ENCODE assay signal across 1 cellular context in the genomic region with DNA sequence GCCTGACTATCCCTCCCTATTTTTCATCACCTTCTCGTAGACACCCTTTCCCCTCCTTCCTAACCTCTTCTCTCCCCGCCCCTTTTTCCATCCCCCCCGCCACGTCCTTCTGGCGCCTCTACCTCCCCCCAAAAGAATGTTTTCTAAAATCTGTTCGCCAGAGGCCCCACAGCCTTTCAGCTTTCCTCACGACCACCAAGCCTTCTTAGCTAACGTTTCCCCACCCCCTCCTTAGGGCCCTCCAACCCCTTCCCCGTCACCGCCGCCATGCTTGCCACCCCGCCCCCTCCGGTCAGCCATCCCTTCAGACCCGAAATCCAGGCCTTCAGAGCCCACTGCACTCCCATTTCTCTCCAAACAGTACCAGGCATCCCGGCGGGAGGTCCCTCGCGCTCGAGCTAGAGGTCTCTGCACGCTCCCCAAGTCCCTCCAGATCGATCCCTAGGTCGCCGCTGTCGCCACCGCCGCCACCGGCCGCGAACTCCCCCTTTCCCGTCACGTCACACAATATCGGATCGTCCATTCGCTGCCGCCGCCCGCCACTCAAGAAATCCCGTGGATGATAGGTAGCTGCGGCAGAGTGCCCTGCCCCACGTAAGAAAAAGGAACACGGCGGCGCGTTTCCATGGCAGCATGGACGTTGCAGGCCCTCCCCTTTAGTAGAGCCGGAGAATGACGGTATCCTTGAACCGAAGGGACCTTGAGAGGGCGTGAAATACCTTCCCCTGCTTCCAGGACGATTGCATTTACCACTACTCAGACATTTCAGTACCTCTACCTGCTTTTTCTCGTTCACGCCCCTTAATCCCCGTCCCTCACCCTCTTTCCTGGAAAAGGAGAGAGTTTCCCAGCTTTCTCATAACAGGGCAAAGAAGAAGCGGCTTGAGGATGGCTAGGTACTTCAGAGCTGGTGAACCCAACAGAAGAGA.
TF ChIP-seq lines count a peak whose summit lies in the region.

A gene with protein sequence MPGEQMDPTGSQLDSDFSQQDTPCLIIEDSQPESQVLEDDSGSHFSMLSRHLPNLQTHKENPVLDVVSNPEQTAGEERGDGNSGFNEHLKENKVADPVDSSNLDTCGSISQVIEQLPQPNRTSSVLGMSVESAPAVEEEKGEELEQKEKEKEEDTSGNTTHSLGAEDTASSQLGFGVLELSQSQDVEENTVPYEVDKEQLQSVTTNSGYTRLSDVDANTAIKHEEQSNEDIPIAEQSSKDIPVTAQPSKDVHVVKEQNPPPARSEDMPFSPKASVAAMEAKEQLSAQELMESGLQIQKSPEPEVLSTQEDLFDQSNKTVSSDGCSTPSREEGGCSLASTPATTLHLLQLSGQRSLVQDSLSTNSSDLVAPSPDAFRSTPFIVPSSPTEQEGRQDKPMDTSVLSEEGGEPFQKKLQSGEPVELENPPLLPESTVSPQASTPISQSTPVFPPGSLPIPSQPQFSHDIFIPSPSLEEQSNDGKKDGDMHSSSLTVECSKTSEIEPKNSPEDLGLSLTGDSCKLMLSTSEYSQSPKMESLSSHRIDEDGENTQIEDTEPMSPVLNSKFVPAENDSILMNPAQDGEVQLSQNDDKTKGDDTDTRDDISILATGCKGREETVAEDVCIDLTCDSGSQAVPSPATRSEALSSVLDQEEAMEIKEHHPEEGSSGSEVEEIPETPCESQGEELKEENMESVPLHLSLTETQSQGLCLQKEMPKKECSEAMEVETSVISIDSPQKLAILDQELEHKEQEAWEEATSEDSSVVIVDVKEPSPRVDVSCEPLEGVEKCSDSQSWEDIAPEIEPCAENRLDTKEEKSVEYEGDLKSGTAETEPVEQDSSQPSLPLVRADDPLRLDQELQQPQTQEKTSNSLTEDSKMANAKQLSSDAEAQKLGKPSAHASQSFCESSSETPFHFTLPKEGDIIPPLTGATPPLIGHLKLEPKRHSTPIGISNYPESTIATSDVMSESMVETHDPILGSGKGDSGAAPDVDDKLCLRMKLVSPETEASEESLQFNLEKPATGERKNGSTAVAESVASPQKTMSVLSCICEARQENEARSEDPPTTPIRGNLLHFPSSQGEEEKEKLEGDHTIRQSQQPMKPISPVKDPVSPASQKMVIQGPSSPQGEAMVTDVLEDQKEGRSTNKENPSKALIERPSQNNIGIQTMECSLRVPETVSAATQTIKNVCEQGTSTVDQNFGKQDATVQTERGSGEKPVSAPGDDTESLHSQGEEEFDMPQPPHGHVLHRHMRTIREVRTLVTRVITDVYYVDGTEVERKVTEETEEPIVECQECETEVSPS (N-terminal part only) (minus strand): TSS at position 484 of the 929 bp plus-strand sequence. CDS start 113 bp downstream, at position 371.

TF ChIP-seq in HepG2, 621 proteins besides CTCF, POLR2A, EP300 and RAD21 (continues in another document):
- TF ChIP-seq, protein P1, sequence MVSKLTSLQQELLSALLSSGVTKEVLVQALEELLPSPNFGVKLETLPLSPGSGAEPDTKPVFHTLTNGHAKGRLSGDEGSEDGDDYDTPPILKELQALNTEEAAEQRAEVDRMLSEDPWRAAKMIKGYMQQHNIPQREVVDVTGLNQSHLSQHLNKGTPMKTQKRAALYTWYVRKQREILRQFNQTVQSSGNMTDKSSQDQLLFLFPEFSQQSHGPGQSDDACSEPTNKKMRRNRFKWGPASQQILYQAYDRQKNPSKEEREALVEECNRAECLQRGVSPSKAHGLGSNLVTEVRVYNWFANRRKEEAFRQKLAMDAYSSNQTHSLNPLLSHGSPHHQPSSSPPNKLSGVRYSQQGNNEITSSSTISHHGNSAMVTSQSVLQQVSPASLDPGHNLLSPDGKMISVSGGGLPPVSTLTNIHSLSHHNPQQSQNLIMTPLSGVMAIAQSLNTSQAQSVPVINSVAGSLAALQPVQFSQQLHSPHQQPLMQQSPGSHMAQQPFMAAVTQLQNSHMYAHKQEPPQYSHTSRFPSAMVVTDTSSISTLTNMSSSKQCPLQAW (CRISPR knock-in tag; IDR thresholded peaks at IDR 0.05) = peak; percentile 61; the same call in 1 of the 2 replicates
- TF ChIP-seq ELF1 (CRISPR knock-in tag; IDR thresholded peaks at IDR 0.05) (peak; percentile 44; the same call in 1 of the 2 replicates), KLF16 (CRISPR knock-in tag; IDR thresholded peaks at IDR 0.05) (no peak; a peak in 1 of 4 replicates), ONECUT2 (CRISPR knock-in tag; IDR thresholded peaks at IDR 0.05) (peak; percentile 67), PTBP1 (IDR thresholded peaks at IDR 0.05; ENCODE audit: low read depth, low read length, poor library complexity, severe bottlenecking) (no peak), RBFOX2 (IDR thresholded peaks at IDR 0.05; ENCODE audit: low read depth, low read length) (peak; percentile 66), NFYC (CRISPR knock-in tag; IDR thresholded peaks at IDR 0.05) (peak; percentile 97), SP2 (CRISPR knock-in tag; IDR thresholded peaks at IDR 0.05) (peak; percentile 98), CCDC6 (CRISPR knock-in tag; IDR thresholded peaks at IDR 0.05) (no peak), ZNF335 (CRISPR knock-in tag; IDR thresholded peaks at IDR 0.05) (no peak), ARHGAP35 (CRISPR knock-in tag; IDR thresholded peaks at IDR 0.05; ENCODE audit: borderline replicate concordance) (no peak), GABPA (IDR thresholded peaks at IDR 0.05; ENCODE audit: low read depth, low read length) (no peak), GABPA (CRISPR knock-in tag; IDR thresholded peaks at IDR 0.05; ENCODE audit: low read depth) (no peak), PHF8 (CRISPR knock-in tag; IDR thresholded peaks at IDR 0.05) (peak; percentile 74), TARDBP (CRISPR knock-in tag; IDR thresholded peaks at IDR 0.05) (0 out of 2 replicates have a peak, but pooled peaks have one; percentile 45), HDAC1 (CRISPR knock-in tag; IDR thresholded peaks at IDR 0.05) (peak; percentile 69), SKI (IDR thresholded peaks at IDR 0.05; ENCODE audit: partially characterized antibody) (peak; percentile 37), RFX5 (IDR thresholded peaks at IDR 0.05; ENCODE audit: low read depth, low read length) (0 out of 2 replicates have a peak, but pooled peaks have one; percentile 23), TBX2 (CRISPR knock-in tag; IDR thresholded peaks at IDR 0.05; ENCODE audit: borderline replicate concordance) (peak; percentile 62), SPEN (CRISPR knock-in tag; IDR thresholded peaks at IDR 0.05; ENCODE audit: low read depth) (0 out of 2 replicates have a peak, but pooled peaks have one; percentile 18), NR2C2 (CRISPR knock-in tag; IDR thresholded peaks at IDR 0.05; ENCODE audit: borderline replicate concordance) (peak; percentile 38; the same call in 1 of the 2 replicates), ZNF350 (CRISPR knock-in tag; IDR thresholded peaks at IDR 0.05; ENCODE audit: borderline replicate concordance, low read depth) (peak; percentile 43; the same call in 1 of the 2 replicates), SNRNP70 (IDR thresholded peaks at IDR 0.05; ENCODE audit: low read depth, low read length) (no peak)
- TF ChIP-seq, protein P2, sequence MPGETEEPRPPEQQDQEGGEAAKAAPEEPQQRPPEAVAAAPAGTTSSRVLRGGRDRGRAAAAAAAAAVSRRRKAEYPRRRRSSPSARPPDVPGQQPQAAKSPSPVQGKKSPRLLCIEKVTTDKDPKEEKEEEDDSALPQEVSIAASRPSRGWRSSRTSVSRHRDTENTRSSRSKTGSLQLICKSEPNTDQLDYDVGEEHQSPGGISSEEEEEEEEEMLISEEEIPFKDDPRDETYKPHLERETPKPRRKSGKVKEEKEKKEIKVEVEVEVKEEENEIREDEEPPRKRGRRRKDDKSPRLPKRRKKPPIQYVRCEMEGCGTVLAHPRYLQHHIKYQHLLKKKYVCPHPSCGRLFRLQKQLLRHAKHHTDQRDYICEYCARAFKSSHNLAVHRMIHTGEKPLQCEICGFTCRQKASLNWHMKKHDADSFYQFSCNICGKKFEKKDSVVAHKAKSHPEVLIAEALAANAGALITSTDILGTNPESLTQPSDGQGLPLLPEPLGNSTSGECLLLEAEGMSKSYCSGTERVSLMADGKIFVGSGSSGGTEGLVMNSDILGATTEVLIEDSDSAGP (CRISPR knock-in tag; IDR thresholded peaks at IDR 0.05; ENCODE audit: borderline replicate concordance) = peak; percentile 48; the same call in 1 of the 2 replicates
- TF ChIP-seq, protein P3, sequence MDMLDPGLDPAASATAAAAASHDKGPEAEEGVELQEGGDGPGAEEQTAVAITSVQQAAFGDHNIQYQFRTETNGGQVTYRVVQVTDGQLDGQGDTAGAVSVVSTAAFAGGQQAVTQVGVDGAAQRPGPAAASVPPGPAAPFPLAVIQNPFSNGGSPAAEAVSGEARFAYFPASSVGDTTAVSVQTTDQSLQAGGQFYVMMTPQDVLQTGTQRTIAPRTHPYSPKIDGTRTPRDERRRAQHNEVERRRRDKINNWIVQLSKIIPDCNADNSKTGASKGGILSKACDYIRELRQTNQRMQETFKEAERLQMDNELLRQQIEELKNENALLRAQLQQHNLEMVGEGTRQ (IDR thresholded peaks at IDR 0.05; ENCODE audit: low read depth, low read length) = no peak
- TF ChIP-seq, protein P3 (CRISPR knock-in tag; IDR thresholded peaks at IDR 0.05; ENCODE audit: borderline replicate concordance) = no peak
- TF ChIP-seq, protein P4, sequence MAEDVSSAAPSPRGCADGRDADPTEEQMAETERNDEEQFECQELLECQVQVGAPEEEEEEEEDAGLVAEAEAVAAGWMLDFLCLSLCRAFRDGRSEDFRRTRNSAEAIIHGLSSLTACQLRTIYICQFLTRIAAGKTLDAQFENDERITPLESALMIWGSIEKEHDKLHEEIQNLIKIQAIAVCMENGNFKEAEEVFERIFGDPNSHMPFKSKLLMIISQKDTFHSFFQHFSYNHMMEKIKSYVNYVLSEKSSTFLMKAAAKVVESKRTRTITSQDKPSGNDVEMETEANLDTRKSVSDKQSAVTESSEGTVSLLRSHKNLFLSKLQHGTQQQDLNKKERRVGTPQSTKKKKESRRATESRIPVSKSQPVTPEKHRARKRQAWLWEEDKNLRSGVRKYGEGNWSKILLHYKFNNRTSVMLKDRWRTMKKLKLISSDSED (CRISPR knock-in tag; IDR thresholded peaks at IDR 0.05) = no peak
- TF ChIP-seq, protein P5, sequence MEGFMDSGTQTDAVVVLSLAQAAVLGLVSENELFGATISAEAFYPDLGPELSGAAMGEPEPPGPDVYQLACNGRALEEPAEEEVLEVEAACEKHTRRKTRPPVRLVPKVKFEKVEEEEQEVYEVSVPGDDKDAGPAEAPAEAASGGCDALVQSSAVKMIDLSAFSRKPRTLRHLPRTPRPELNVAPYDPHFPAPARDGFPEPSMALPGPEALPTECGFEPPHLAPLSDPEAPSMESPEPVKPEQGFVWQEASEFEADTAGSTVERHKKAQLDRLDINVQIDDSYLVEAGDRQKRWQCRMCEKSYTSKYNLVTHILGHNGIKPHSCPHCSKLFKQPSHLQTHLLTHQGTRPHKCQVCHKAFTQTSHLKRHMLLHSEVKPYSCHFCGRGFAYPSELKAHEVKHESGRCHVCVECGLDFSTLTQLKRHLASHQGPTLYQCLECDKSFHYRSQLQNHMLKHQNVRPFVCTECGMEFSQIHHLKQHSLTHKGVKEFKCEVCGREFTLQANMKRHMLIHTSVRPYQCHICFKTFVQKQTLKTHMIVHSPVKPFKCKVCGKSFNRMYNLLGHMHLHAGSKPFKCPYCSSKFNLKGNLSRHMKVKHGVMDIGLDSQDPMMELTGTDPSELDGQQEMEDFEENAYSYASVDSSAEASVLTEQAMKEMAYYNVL (CRISPR knock-in tag; IDR thresholded peaks at IDR 0.05; ENCODE audit: borderline replicate concordance) = no peak
- TF ChIP-seq, protein P6, sequence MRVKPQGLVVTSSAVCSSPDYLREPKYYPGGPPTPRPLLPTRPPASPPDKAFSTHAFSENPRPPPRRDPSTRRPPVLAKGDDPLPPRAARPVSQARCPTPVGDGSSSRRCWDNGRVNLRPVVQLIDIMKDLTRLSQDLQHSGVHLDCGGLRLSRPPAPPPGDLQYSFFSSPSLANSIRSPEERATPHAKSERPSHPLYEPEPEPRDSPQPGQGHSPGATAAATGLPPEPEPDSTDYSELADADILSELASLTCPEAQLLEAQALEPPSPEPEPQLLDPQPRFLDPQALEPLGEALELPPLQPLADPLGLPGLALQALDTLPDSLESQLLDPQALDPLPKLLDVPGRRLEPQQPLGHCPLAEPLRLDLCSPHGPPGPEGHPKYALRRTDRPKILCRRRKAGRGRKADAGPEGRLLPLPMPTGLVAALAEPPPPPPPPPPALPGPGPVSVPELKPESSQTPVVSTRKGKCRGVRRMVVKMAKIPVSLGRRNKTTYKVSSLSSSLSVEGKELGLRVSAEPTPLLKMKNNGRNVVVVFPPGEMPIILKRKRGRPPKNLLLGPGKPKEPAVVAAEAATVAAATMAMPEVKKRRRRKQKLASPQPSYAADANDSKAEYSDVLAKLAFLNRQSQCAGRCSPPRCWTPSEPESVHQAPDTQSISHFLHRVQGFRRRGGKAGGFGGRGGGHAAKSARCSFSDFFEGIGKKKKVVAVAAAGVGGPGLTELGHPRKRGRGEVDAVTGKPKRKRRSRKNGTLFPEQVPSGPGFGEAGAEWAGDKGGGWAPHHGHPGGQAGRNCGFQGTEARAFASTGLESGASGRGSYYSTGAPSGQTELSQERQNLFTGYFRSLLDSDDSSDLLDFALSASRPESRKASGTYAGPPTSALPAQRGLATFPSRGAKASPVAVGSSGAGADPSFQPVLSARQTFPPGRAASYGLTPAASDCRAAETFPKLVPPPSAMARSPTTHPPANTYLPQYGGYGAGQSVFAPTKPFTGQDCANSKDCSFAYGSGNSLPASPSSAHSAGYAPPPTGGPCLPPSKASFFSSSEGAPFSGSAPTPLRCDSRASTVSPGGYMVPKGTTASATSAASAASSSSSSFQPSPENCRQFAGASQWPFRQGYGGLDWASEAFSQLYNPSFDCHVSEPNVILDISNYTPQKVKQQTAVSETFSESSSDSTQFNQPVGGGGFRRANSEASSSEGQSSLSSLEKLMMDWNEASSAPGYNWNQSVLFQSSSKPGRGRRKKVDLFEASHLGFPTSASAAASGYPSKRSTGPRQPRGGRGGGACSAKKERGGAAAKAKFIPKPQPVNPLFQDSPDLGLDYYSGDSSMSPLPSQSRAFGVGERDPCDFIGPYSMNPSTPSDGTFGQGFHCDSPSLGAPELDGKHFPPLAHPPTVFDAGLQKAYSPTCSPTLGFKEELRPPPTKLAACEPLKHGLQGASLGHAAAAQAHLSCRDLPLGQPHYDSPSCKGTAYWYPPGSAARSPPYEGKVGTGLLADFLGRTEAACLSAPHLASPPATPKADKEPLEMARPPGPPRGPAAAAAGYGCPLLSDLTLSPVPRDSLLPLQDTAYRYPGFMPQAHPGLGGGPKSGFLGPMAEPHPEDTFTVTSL (CRISPR knock-in tag; IDR thresholded peaks at IDR 0.05; ENCODE audit: borderline replicate concordance) = no peak
- TF ChIP-seq, protein P7, sequence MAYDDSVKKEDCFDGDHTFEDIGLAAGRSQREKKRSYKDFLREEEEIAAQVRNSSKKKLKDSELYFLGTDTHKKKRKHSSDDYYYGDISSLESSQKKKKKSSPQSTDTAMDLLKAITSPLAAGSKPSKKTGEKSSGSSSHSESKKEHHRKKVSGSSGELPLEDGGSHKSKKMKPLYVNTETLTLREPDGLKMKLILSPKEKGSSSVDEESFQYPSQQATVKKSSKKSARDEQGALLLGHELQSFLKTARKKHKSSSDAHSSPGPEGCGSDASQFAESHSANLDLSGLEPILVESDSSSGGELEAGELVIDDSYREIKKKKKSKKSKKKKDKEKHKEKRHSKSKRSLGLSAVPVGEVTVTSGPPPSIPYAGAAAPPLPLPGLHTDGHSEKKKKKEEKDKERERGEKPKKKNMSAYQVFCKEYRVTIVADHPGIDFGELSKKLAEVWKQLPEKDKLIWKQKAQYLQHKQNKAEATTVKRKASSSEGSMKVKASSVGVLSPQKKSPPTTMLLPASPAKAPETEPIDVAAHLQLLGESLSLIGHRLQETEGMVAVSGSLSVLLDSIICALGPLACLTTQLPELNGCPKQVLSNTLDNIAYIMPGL (CRISPR knock-in tag; IDR thresholded peaks at IDR 0.05; ENCODE audit: borderline replicate concordance in 1 of 2, low read depth in 1 of 2) = 0 out of 4 replicates have a peak, but pooled peaks have one; percentile 18 to 58
